Comparison of ENCODE assay signal across 8 cellular contexts in genomic region chr1:61743432-61743705, GRCh38. TPM values are rescaled to one million over a fixed set of nuclear protein-coding genes. Genes with fewer than 3 reads are reported as not detected.
DNase-seq lines count a peak whose midpoint lies in the region; ATAC-seq, FAIRE-seq and TF ChIP-seq lines count a peak whose summit lies in the region.
"Had no signal": no experiment of that assay in that cellular context is flagged by ENCODE, and none has a peak within 500 bp of the region (broad histone marks: within the 10 kb centered on the region; RNA-seq: fewer than 3 reads in every experiment).

No MANE protein-coding gene starts in this region.

- H3K27ac ChIP-seq in HUES48 (ENCODE audit: low read depth, low read length), result peak overlapping the region; percentile 84
- H3K27ac ChIP-seq in adrenal gland, result peak overlapping the region; percentile 33 to 97 (median 94)
- H3K27ac ChIP-seq in kidney (ENCODE audit: low read depth in 2 of 2, low read length in 2 of 2), result peak overlapping the region; percentile 95 to 97

- 56 to 67% (median 61%) methylated on average over 5 of the region's 5 CpGs for WGBS in adrenal gland, 4 donors

- H3K4me3 ChIP-seq in HUES48 (ENCODE audit: low read depth, low read length), result peak overlapping the region; percentile 95
- peak overlapping the region in 2 of 4 donors; percentile 77 to 96 for H3K4me3 ChIP-seq in adrenal gland
- peak overlapping the region; percentile 73 to 81 for H3K4me3 ChIP-seq in kidney (ENCODE audit: low read length in 2 of 2)

- H3K36me3 ChIP-seq in HUES48 (ENCODE audit: control insufficient read depth, insufficient read depth, low read length) (no peaks in the 10 kb centered on the region), adrenal gland (replicated peaks in 1 of 2) (no peaks in the 10 kb centered on the region), kidney (ENCODE audit: control insufficient read depth in 1 of 2, insufficient read depth in 2 of 2, low read length in 2 of 2) (no peaks in the 10 kb centered on the region)

- DNase-seq in adrenal gland, result no peak
- DNase-seq in kidney, result no peak
- no peak for DNase-seq in stimulated activated naive CD8-positive, alpha-beta T cell treated with anti-CD3 and anti-CD28 coated beads, Interleukin-15, amount 100 ng/mL, for 72 hours
- DNase-seq in cerebellum (ENCODE audit: low spot score), result no peak
- no peak for DNase-seq in kidney glomerular epithelial cell (lab: John Stamatoyannopoulos, UW)
- DNase-seq in HuH-7 (ENCODE audit: low spot score), result no peak
- DNase-seq: NCI-H82 had no signal

- TF ChIP-seq CTCF in adrenal gland (IDR thresholded peaks at IDR 0.05), result no peak
- TF ChIP-seq CTCF in kidney (IDR thresholded peaks at IDR 0.05; ENCODE audit: borderline replicate concordance, extremely low read depth, insufficient read depth), result no peak

- peaks cover 24% of the 10 kb centered on the region for H3K4me1 ChIP-seq in HUES48 (ENCODE audit: control insufficient read depth, insufficient read depth, low read length)
- peaks cover 6 to 12% of the 10 kb centered on the region in 2 donors for H3K4me1 ChIP-seq in adrenal gland (replicated peaks in 1 of 2)
- peaks cover 3 to 12% of the 10 kb centered on the region in 2 donors for H3K4me1 ChIP-seq in kidney (ENCODE audit: control insufficient read depth in 1 of 2, insufficient read depth in 1 of 2, low read depth in 1 of 2, low read length in 2 of 2)

- TF ChIP-seq POLR2A in adrenal gland (IDR thresholded peaks at IDR 0.05), result no peak

- FAIRE-seq in kidney (lab: Jason Lieb, UNC), result no peak

- intact Hi-C loops in adrenal gland (cut with DNase I), result no loop called here
- intact Hi-C loops in kidney (cut with DNase I), result no loop called here

- peaks cover 44% of the 10 kb centered on the region for H3K4me1 Mint-ChIP-seq in stimulated activated naive CD8-positive, alpha-beta T cell treated with anti-CD3 and anti-CD28 coated beads, Interleukin-15, amount 100 ng/mL, for 72 hours

- H3K4me3 Mint-ChIP-seq in stimulated activated naive CD8-positive, alpha-beta T cell treated with anti-CD3 and anti-CD28 coated beads, Interleukin-15, amount 100 ng/mL, for 72 hours, result peak overlapping the region; percentile 76 to 80

- H3K9ac ChIP-seq in HUES48 (ENCODE audit: low read depth, low read length), result peak overlapping the region; percentile 85
- peak overlapping the region; percentile 61 to 93 for H3K9ac ChIP-seq in kidney (ENCODE audit: low read length in 2 of 2)

- no peaks in the 10 kb centered on the region for H3K27me3 ChIP-seq in HUES48 (ENCODE audit: control insufficient read depth, insufficient read depth, low read length)
- no peaks in the 10 kb centered on the region for H3K27me3 ChIP-seq in adrenal gland

- no peaks in the 10 kb centered on the region for H3K9me3 Mint-ChIP-seq in stimulated activated naive CD8-positive, alpha-beta T cell treated with anti-CD3 and anti-CD28 coated beads, Interleukin-15, amount 100 ng/mL, for 72 hours

- no peak for ATAC-seq in stimulated activated naive CD8-positive, alpha-beta T cell treated with anti-CD3 and anti-CD28 coated beads, Interleukin-15, amount 100 ng/mL, for 72 hours

- H3K9me3 ChIP-seq in HUES48 (ENCODE audit: control insufficient read depth, insufficient read depth, low read length) (no peaks in the 10 kb centered on the region), adrenal gland (replicated peaks in 1 of 3) (no peaks in the 10 kb centered on the region), kidney (ENCODE audit: control insufficient read depth in 1 of 2, low read length in 2 of 2) (no peaks in the 10 kb centered on the region)

- peak overlapping the region in 1 of 2 donors; percentile 73 for H3K27ac Mint-ChIP-seq in stimulated activated naive CD8-positive, alpha-beta T cell treated with anti-CD3 and anti-CD28 coated beads, Interleukin-15, amount 100 ng/mL, for 72 hours

- no peaks in the 10 kb centered on the region for H3K27me3 Mint-ChIP-seq in stimulated activated naive CD8-positive, alpha-beta T cell treated with anti-CD3 and anti-CD28 coated beads, Interleukin-15, amount 100 ng/mL, for 72 hours

RNA-seq across cellular contexts. Expression of gene PATJ, which starts 1.1 kb away (rescaled TPM):
- total RNA-seq in adrenal gland (10 to 100 TPM; 11.9 to 36.6 (median 25.3) TPM), kidney (98.0 TPM), cerebellum (37.6 TPM)
- polyA plus RNA-seq in adrenal gland (10 to 100 TPM in 1 of 3 donors, 1 to 10 TPM in 2; 6.8 to 16.5 (median 8.6) TPM), kidney (ENCODE audit: insufficient read depth, low read depth, low replicate concordance) (44.0 TPM)

RNA-seq across cellular contexts. Expression of gene TM2D1, which starts 18.4 kb away (rescaled TPM):
- total RNA-seq in adrenal gland (10 to 100 TPM; 43.5 to 96.6 (median 54.6) TPM), kidney (52.6 TPM), cerebellum (51.4 TPM)
- polyA plus RNA-seq in adrenal gland (10 to 100 TPM in 2 of 3 donors, 1 to 10 TPM in 1; 8.6 to 63.3 (median 11.4) TPM), kidney (ENCODE audit: insufficient read depth, low read depth, low replicate concordance) (49.6 TPM)
